ENCODE assay signal across 1 cellular context in genomic region chr20:53829086-53829703, GRCh38.
TF ChIP-seq lines count a peak whose summit lies in the region.

No MANE protein-coding gene starts in this region.

TF ChIP-seq in K562, 482 proteins besides CTCF, POLR2A, EP300 and RAD21 (continued from another document and continues in another):
- TF ChIP-seq ARID4B (CRISPR knock-in tag; IDR thresholded peaks at IDR 0.05) (no peak), TCF7L2 (IDR thresholded peaks at IDR 0.05; ENCODE audit: low read depth, low read length) (no peak), IRF2 (CRISPR knock-in tag; IDR thresholded peaks at IDR 0.05) (no peak), ZNF583 (CRISPR knock-in tag; IDR thresholded peaks at IDR 0.05) (no peak), ATF2 (CRISPR knock-in tag; IDR thresholded peaks at IDR 0.05) (no peak), CTCFL (IDR thresholded peaks at IDR 0.05; ENCODE audit: borderline replicate concordance, insufficient read depth, low read depth, low read length, poor library complexity, severe bottlenecking) (no peak), ZNF311 (CRISPR knock-in tag; IDR thresholded peaks at IDR 0.05) (no peak), CHD4 (IDR thresholded peaks at IDR 0.05; ENCODE audit: insufficient read depth, insufficient replicate concordance, low read depth, low read length, poor library complexity, severe bottlenecking) (no peak), ZFX (CRISPR knock-in tag; IDR thresholded peaks at IDR 0.05) (no peak), SETDB1 (IDR thresholded peaks at IDR 0.05; ENCODE audit: low read length) (no peak), ZNF24 (IDR thresholded peaks at IDR 0.05) (no peak), ZBTB8A (IDR thresholded peaks at IDR 0.05; ENCODE audit: partially characterized antibody) (no peak), POLR2H (tag; IDR thresholded peaks at IDR 0.05; ENCODE audit: low read depth) (peak; percentile 73), PPARD (CRISPR knock-in tag; IDR thresholded peaks at IDR 0.05) (no peak), MED1 (CRISPR knock-in tag; IDR thresholded peaks at IDR 0.05; ENCODE audit: borderline replicate concordance) (no peak), TRIM25 (IDR thresholded peaks at IDR 0.05; ENCODE audit: borderline replicate concordance) (no peak), CBX5 (IDR thresholded peaks at IDR 0.05; ENCODE audit: borderline replicate concordance, low read depth) (no peak), NFYB (IDR thresholded peaks at IDR 0.05; ENCODE audit: extremely low read depth, insufficient read length) (no peak), SPI1 (IDR thresholded peaks at IDR 0.05; ENCODE audit: borderline replicate concordance, low read depth, low read length) (no peak), SMC3 (conservative IDR thresholded peaks at IDR 0.05; ENCODE audit: insufficient read depth, low read depth, low read length) (no peak), TARDBP (IDR thresholded peaks at IDR 0.05) (no peak), ARNT (IDR thresholded peaks at IDR 0.05) (no peak), HDAC6 (IDR thresholded peaks at IDR 0.05; ENCODE audit: low read depth, low read length) (no peak), ZNF766 (CRISPR knock-in tag; conservative IDR thresholded peaks at IDR 0.05) (no peak), ZNF398 (CRISPR knock-in tag; IDR thresholded peaks at IDR 0.05) (no peak), SAFB2 (IDR thresholded peaks at IDR 0.05; ENCODE audit: borderline replicate concordance, low read depth, low read length, severe bottlenecking) (no peak), HNRNPK (IDR thresholded peaks at IDR 0.05; ENCODE audit: low read depth, low read length, poor library complexity, severe bottlenecking) (no peak), RNF2 (IDR thresholded peaks at IDR 0.05) (no peak), BCOR (IDR thresholded peaks at IDR 0.05) (no peak), ZFPM2 (CRISPR knock-in tag; IDR thresholded peaks at IDR 0.05) (no peak), KLF10 (CRISPR knock-in tag; IDR thresholded peaks at IDR 0.05) (no peak), BACH1 (tag; IDR thresholded peaks at IDR 0.05) (no peak), TAF7 (tag; IDR thresholded peaks at IDR 0.05) (no peak), MTA3 (IDR thresholded peaks at IDR 0.05; ENCODE audit: borderline replicate concordance) (no peak), BMI1 (IDR thresholded peaks at IDR 0.05; ENCODE audit: low read length) (no peak), ATF1 (CRISPR knock-in tag; IDR thresholded peaks at IDR 0.05) (no peak), ATF1 (tag; IDR thresholded peaks at IDR 0.05) (no peak), ZNF282 (CRISPR knock-in tag; IDR thresholded peaks at IDR 0.05) (no peak), ZFP91 (CRISPR knock-in tag; IDR thresholded peaks at IDR 0.05) (no peak), MEIS2 (IDR thresholded peaks at IDR 0.05; ENCODE audit: partially characterized antibody) (peak; percentile 62), ETV6 (IDR thresholded peaks at IDR 0.05; ENCODE audit: borderline replicate concordance in 1 of 2, low read depth in 2 of 2, low read length in 1 of 2) (no peak), ETV6 (CRISPR knock-in tag; IDR thresholded peaks at IDR 0.05; ENCODE audit: borderline replicate concordance) (no peak), TRIM28 (IDR thresholded peaks at IDR 0.05) (no peak), PTTG1 (tag; IDR thresholded peaks at IDR 0.05; ENCODE audit: low read depth) (no peak), FOXJ3 (CRISPR knock-in tag; IDR thresholded peaks at IDR 0.05) (no peak), SNIP1 (IDR thresholded peaks at IDR 0.05; ENCODE audit: low read depth) (no peak), CREM (IDR thresholded peaks at IDR 0.05; ENCODE audit: low read depth) (no peak), ATF6 (CRISPR knock-in tag; IDR thresholded peaks at IDR 0.05) (no peak), TBP (optimal IDR thresholded peaks at IDR 0.05; ENCODE audit: low read depth, low read length) (peak; percentile 49), SIN3A (IDR thresholded peaks at IDR 0.05; ENCODE audit: borderline replicate concordance in 2 of 2, control insufficient read depth in 1 of 2, low read depth in 2 of 2, low read length in 2 of 2) (no peak), HINFP (tag; conservative IDR thresholded peaks at IDR 0.05; ENCODE audit: low read depth) (no peak), GTF2B (IDR thresholded peaks at IDR 0.05; ENCODE audit: extremely low read depth, insufficient read length) (no peak), ARID2 (IDR thresholded peaks at IDR 0.05) (no peak), RFX5 (IDR thresholded peaks at IDR 0.05; ENCODE audit: low read depth, low read length) (no peak), NCOR1 (IDR thresholded peaks at IDR 0.05) (0 out of 2 replicates have a peak, but pooled peaks have one; percentile 9), CEBPB (tag; IDR thresholded peaks at IDR 0.05) (no peak), TFAM (CRISPR knock-in tag; conservative IDR thresholded peaks at IDR 0.05) (no peak)
